10 cellular contexts compared by ENCODE assay signal in genomic region chr4:157804986-157805385, GRCh38.
DNase-seq lines count a peak whose midpoint lies in the region; ATAC-seq, FAIRE-seq and TF ChIP-seq lines count a peak whose summit lies in the region.
"Had no signal": no experiment of that assay in that cellular context is flagged by ENCODE, and none has a peak within 500 bp of the region (broad histone marks: within the 10 kb centered on the region; RNA-seq: fewer than 3 reads in every experiment).

No MANE protein-coding gene starts in this region.

- no peaks in the 10 kb centered on the region for H3K27me3 Mint-ChIP-seq in activated T-helper 17 cell treated with anti-CD3 and anti-CD28 coated beads, Interleukin-2, amount 50 U/mL, for 72 hours

- no peak overlapping the region for H3K4me3 Mint-ChIP-seq in activated T-helper 17 cell treated with anti-CD3 and anti-CD28 coated beads, Interleukin-2, amount 50 U/mL, for 72 hours

- H3K9me3 ChIP-seq in breast epithelium (peaks cover 0 to 3% of the 10 kb centered on the region in 2 donors), HepG2 (ENCODE audit: low read length) (no peaks in the 10 kb centered on the region), Peyer's patch (no peaks in the 10 kb centered on the region), MG63 (no peaks in the 10 kb centered on the region)

- ATAC-seq in HepG2 = peak; percentile 93
- ATAC-seq in GM18511 (IDR thresholded peaks at IDR 0.05; ENCODE audit: unreplicated experiment) = no peak
- no peak for ATAC-seq in activated T-helper 17 cell treated with anti-CD3 and anti-CD28 coated beads, Interleukin-2, amount 50 U/mL, for 72 hours (replicated peaks)
- ATAC-seq: esophagus mucosa had no signal

- H3K4me1 Mint-ChIP-seq in activated T-helper 17 cell treated with anti-CD3 and anti-CD28 coated beads, Interleukin-2, amount 50 U/mL, for 72 hours = no peaks in the 10 kb centered on the region

- H3K4me3 ChIP-seq in breast epithelium = no peak overlapping the region
- no peak overlapping the region for H3K4me3 ChIP-seq in HepG2 (replicated peaks in 1 of 3; ENCODE audit: insufficient read depth in 1 of 3, low read depth in 2 of 3, low read length in 3 of 3)
- H3K4me3 ChIP-seq in Peyer's patch = no peak overlapping the region
- H3K4me3 ChIP-seq in MG63 = no peak overlapping the region

- TF ChIP-seq RAD21 in HepG2 (CRISPR knock-in tag; IDR thresholded peaks at IDR 0.05) = no peak

- H3K27me3 ChIP-seq in breast epithelium (no peaks in the 10 kb centered on the region), HepG2 (ENCODE audit: control insufficient read depth in 1 of 2, insufficient read depth in 2 of 2, low read length in 2 of 2) (no peaks in the 10 kb centered on the region), Peyer's patch (no peaks in the 10 kb centered on the region), MG63 (no peaks in the 10 kb centered on the region)

- TF ChIP-seq EP300 in HepG2 (IDR thresholded peaks at IDR 0.05; ENCODE audit: low read depth in 2 of 2, low read length in 2 of 2) (no peak), HepG2 (CRISPR knock-in tag; IDR thresholded peaks at IDR 0.05; ENCODE audit: borderline replicate concordance) (no peak)

- TF ChIP-seq CTCF in C4-2B (conservative IDR thresholded peaks at IDR 0.05) (peak; percentile 33), breast epithelium (IDR thresholded peaks at IDR 0.05) (peak in 2 of 3 donors; percentile 19 to 31), HepG2 (CRISPR knock-in tag; IDR thresholded peaks at IDR 0.05) (peak; percentile 63), Peyer's patch (IDR thresholded peaks at IDR 0.05) (peak in 3 of 6 experiments; percentile 27 to 41 (median 30))

- intact Hi-C loops in breast epithelium (cut with DNase I; ENCODE audit: low total_unique reads) = no loop called here
- intact Hi-C loops in HepG2 (cut with micrococcal nuclease; ENCODE audit: unreplicated experiment) = no loop called here

- H4K20me1 ChIP-seq in HepG2 (ENCODE audit: insufficient read depth, low read length) = no peaks in the 10 kb centered on the region

- TF ChIP-seq POLR2A in breast epithelium (IDR thresholded peaks at IDR 0.05) (no peak), HepG2 (IDR thresholded peaks at IDR 0.05; ENCODE audit: insufficient read depth in 1 of 2, low read depth in 2 of 2, low read length in 2 of 2) (no peak), Peyer's patch (IDR thresholded peaks at IDR 0.05) (no peak)

- in situ Hi-C loops in HepG2 (cut with HindIII; ENCODE audit: extremely low pct_ligation_motif_present, low pct_unique_long_range_greater_than_20kb) = no loop called here

- H3K4me1 ChIP-seq in breast epithelium = no peaks in the 10 kb centered on the region
- H3K4me1 ChIP-seq in HepG2 (ENCODE audit: insufficient read depth, low read length) = peaks cover 44% of the 10 kb centered on the region
- no peaks in the 10 kb centered on the region for H3K4me1 ChIP-seq in Peyer's patch

- H3K27ac Mint-ChIP-seq in activated T-helper 17 cell treated with anti-CD3 and anti-CD28 coated beads, Interleukin-2, amount 50 U/mL, for 72 hours = no peak overlapping the region

- H2AFZ ChIP-seq in HepG2 (ENCODE audit: low read length) = no peak overlapping the region

- no peaks in the 10 kb centered on the region for H3K9me3 Mint-ChIP-seq in activated T-helper 17 cell treated with anti-CD3 and anti-CD28 coated beads, Interleukin-2, amount 50 U/mL, for 72 hours

- H3K36me3 Mint-ChIP-seq in activated T-helper 17 cell treated with anti-CD3 and anti-CD28 coated beads, Interleukin-2, amount 50 U/mL, for 72 hours (ENCODE audit: low read depth) = no peaks in the 10 kb centered on the region

- H3K4me2 ChIP-seq in HepG2 (ENCODE audit: low read depth, low read length) = peak overlapping the region; percentile 9; the same call in 1 of the 2 replicates

- H3K79me2 ChIP-seq in HepG2 (ENCODE audit: insufficient read depth, low read length) = no peaks in the 10 kb centered on the region

- POLR2A ChIA-PET in HepG2 (lab: Yijun Ruan, JAX) = no interaction called here

- no TSS peak for BruUV-seq in HepG2 (replicated peaks; lab: Mats Ljungman, UMichigan)

- peak; percentile 86 for FAIRE-seq in HepG2 (lab: Jason Lieb, UNC)
- FAIRE-seq: GM19239 had no signal

- DNase-seq in NCI-H2081 treated with DMSO at 0.1 percent for 48 hours (lab: John Stamatoyannopoulos, UW) = peak; percentile 20
- no peak for DNase-seq in breast epithelium (ENCODE audit: low spot score in 2 of 2)
- DNase-seq in HepG2 (ENCODE audit: low spot score) = peak; percentile 34
- DNase-seq in Peyer's patch = no peak
- no peak for DNase-seq in MG63

- H3K27ac ChIP-seq in C4-2B (no peak overlapping the region), breast epithelium (no peak overlapping the region), HepG2 (ENCODE audit: extremely low read length, insufficient read depth, low read length) (peak overlapping the region; percentile 11), Peyer's patch (no peak overlapping the region)

- CTCF ChIA-PET in HepG2 (lab: Yijun Ruan, JAX; ENCODE audit: low intra/inter-chr PET ratio, low total read pairs) = no interaction called here

- no peak overlapping the region for H3K9ac ChIP-seq in HepG2 (ENCODE audit: insufficient read depth, low read depth, low read length)

- peaks cover 3% of the 10 kb centered on the region for H3K36me3 ChIP-seq in breast epithelium
- no peaks in the 10 kb centered on the region for H3K36me3 ChIP-seq in HepG2 (replicated peaks in 1 of 2; ENCODE audit: control insufficient read depth in 1 of 2, insufficient read depth in 2 of 2, low read length in 2 of 2)
- no peaks in the 10 kb centered on the region for H3K36me3 ChIP-seq in Peyer's patch
- no peaks in the 10 kb centered on the region for H3K36me3 ChIP-seq in MG63

TF ChIP-seq in HepG2, 621 proteins besides CTCF, POLR2A, EP300 and RAD21 (continues in another document):
- TF ChIP-seq SMC3 (IDR thresholded peaks at IDR 0.05; ENCODE audit: low read length) (peak; percentile 28; the same call in 1 of the 2 replicates), ZNF292 (CRISPR knock-in tag; IDR thresholded peaks at IDR 0.05; ENCODE audit: borderline replicate concordance, low read depth) (peak; percentile 29; the same call in 1 of the 2 replicates), ZNF713 (CRISPR knock-in tag; IDR thresholded peaks at IDR 0.05) (no peak), KLF13 (CRISPR knock-in tag; IDR thresholded peaks at IDR 0.05) (no peak), TFE3 (CRISPR knock-in tag; IDR thresholded peaks at IDR 0.05) (no peak), GPBP1L1 (CRISPR knock-in tag; IDR thresholded peaks at IDR 0.05) (no peak), NFIC (IDR thresholded peaks at IDR 0.05; ENCODE audit: low read length) (no peak), BATF2 (CRISPR knock-in tag; IDR thresholded peaks at IDR 0.05) (no peak)

Comparison
In these comparisons a context has a peak if more than half of its experiments do, and no peak if none do; other contexts are left out.
1. DNase-seq: peak in NCI-H2081 treated with DMSO at 0.1 percent for 48 hours (single experiment) and HepG2 (single experiment); none in breast epithelium (0 of 2), Peyer's patch (0 of 3) and MG63 (single experiment).